Comparison of ENCODE assay signal across 8 cellular contexts in genomic region chr3:50327943-50328691, GRCh38. TPM values are rescaled to one million over a fixed set of nuclear protein-coding genes. Genes with fewer than 3 reads are reported as not detected.
DNase-seq lines count a peak whose midpoint lies in the region; ATAC-seq and TF ChIP-seq lines count a peak whose summit lies in the region.

A gene with protein sequence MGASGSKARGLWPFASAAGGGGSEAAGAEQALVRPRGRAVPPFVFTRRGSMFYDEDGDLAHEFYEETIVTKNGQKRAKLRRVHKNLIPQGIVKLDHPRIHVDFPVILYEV (minus strand): TSS chr3:50328223. CDS start chr3:50328099, 124 bp downstream.

- no peaks in the 10 kb centered on the region for H3K9me3 ChIP-seq in cardiac muscle cell (ENCODE audit: low read depth)

- H3K4me3 ChIP-seq in cardiac muscle cell: peak within 1 kb of the TSS; percentile 87

- peaks cover 31% of the 10 kb centered on the region for H3K36me3 ChIP-seq in cardiac muscle cell

- H3K27me3 ChIP-seq in cardiac muscle cell: no peaks in the 10 kb centered on the region

- peak within 1 kb of the TSS; percentile 78 for H3K27ac ChIP-seq in cardiac muscle cell

- DNase-seq in NCI-H128 (lab: John Stamatoyannopoulos, UW; ENCODE audit: unreplicated experiment) (peak; percentile 91), SW480 (ENCODE audit: low spot score) (peak; percentile 95), cardiac muscle cell (ENCODE audit: low read depth in 1 of 2, low spot score in 1 of 2) (peak; percentile 97 to 100), pons (ENCODE audit: low spot score) (peak; percentile 98), type B pancreatic cell (ENCODE audit: extremely low spot score, unreplicated experiment) (peak; percentile 95)
- peak; percentile 95 for DNase-seq in activated naive CD8-positive, alpha-beta T cell treated with anti-CD3 and anti-CD28 coated beads, Interleukin-2, amount 50 U/mL, for 24 hours

- H3K4me1 ChIP-seq in cardiac muscle cell (ENCODE audit: low read depth): peaks cover 9% of the 10 kb centered on the region

- TF ChIP-seq CTCF in cardiac muscle cell (IDR thresholded peaks at IDR 0.05; ENCODE audit: low read depth, low read length): no peak
- TF ChIP-seq CTCF in type B pancreatic cell (conservative IDR thresholded peaks at IDR 0.05): no peak

- peak within 1 kb of the TSS; percentile 89 for H3K27ac Mint-ChIP-seq in activated naive CD8-positive, alpha-beta T cell treated with anti-CD3 and anti-CD28 coated beads, Interleukin-2, amount 50 U/mL, for 24 hours
- peak within 1 kb of the TSS; percentile 86 for H3K27ac Mint-ChIP-seq in type B pancreatic cell

- H3K27me3 Mint-ChIP-seq in activated naive CD8-positive, alpha-beta T cell treated with anti-CD3 and anti-CD28 coated beads, Interleukin-2, amount 50 U/mL, for 24 hours: no peaks in the 10 kb centered on the region
- H3K27me3 Mint-ChIP-seq in type B pancreatic cell: no peaks in the 10 kb centered on the region

- H3K4me3 Mint-ChIP-seq in activated naive CD8-positive, alpha-beta T cell treated with anti-CD3 and anti-CD28 coated beads, Interleukin-2, amount 50 U/mL, for 24 hours: peak within 1 kb of the TSS; percentile 87
- peak within 1 kb of the TSS; percentile 95 for H3K4me3 Mint-ChIP-seq in type B pancreatic cell

- no peaks in the 10 kb centered on the region for H3K9me3 Mint-ChIP-seq in activated naive CD8-positive, alpha-beta T cell treated with anti-CD3 and anti-CD28 coated beads, Interleukin-2, amount 50 U/mL, for 24 hours
- no peaks in the 10 kb centered on the region for H3K9me3 Mint-ChIP-seq in type B pancreatic cell

- peaks cover 19% of the 10 kb centered on the region for H3K4me1 Mint-ChIP-seq in activated naive CD8-positive, alpha-beta T cell treated with anti-CD3 and anti-CD28 coated beads, Interleukin-2, amount 50 U/mL, for 24 hours
- peaks cover 16% of the 10 kb centered on the region for H3K4me1 Mint-ChIP-seq in type B pancreatic cell (ENCODE audit: unreplicated experiment)

- peak; percentile 74 for TF ChIP-seq POLR2A in GM10847 (IDR thresholded peaks at IDR 0.05; ENCODE audit: extremely low read depth, insufficient read length)

- ATAC-seq in HG02678 (IDR thresholded peaks at IDR 0.05; ENCODE audit: unreplicated experiment): peak; percentile 94
- peak; percentile 89 for ATAC-seq in activated naive CD8-positive, alpha-beta T cell treated with anti-CD3 and anti-CD28 coated beads, Interleukin-2, amount 50 U/mL, for 24 hours

- H3K36me3 Mint-ChIP-seq in activated naive CD8-positive, alpha-beta T cell treated with anti-CD3 and anti-CD28 coated beads, Interleukin-2, amount 50 U/mL, for 24 hours (ENCODE audit: low read depth): peaks cover 20% of the 10 kb centered on the region
- H3K36me3 Mint-ChIP-seq in type B pancreatic cell: peaks cover 4% of the 10 kb centered on the region

RNA-seq across cellular contexts. Expression of the gene that starts here (rescaled TPM):
- total RNA-seq in cardiac muscle cell (84.1 and 87.0 TPM in 2 replicates), type B pancreatic cell (ENCODE audit: low replicate concordance) (24.9 and 39.0 TPM in 2 replicates)
- polyA plus RNA-seq in cardiac muscle cell: 66.4 and 76.6 TPM in 2 replicates

Comparison
In these comparisons a context has a peak if more than half of its experiments do, and no peak if none do; other contexts are left out.
1. Peak in every context shown above with its lines: DNase-seq, ATAC-seq, H3K4me3 ChIP-seq and H3K27ac ChIP-seq.